Comparison of ENCODE assay signal across 1 cellular context in the genomic region with DNA sequence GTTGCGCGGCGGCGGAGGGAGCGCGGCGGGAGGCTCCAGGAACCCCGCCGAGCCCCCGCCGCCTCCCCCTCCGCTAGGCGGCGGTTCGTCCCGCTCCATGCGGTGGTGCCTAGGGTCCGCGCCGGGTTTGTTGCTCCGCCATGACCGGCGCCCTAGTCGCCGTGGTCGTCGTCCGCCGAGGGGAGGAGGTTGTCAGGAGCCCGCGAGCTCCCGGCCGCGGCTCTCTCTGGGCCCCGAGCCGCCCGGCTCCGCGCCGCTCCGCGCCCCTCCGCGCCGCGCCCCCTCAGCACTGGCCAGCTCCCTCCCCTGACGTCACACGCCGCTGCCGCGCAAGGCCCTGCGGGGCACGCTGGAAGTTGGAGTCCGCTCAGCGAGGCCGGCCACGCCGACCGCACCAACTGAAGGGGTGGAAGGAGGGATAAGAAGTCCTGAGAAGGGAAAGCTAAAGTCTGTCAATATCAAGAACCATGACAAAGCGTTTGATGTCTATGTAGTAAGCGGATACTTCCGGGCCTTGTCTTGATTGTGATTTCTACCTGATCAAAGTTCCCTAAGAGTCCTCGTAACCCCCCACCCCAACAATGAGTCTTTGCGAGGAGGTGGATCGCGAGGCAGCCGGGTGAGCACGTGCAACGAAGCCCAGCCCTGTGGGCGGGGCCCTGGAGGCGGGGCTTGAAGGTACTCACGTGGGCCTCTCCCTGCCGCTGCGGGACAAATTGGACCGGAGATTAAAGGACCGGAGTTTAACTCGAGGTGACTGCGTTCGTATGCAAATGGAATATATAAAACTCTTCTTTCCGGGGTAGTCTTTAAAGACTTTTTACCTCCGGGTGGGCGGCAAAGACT.
TF ChIP-seq lines count a peak whose summit lies in the region.

A gene (minus strand): TSS at position 291 of the 846 bp plus-strand sequence.

TF ChIP-seq in K562, 482 proteins besides CTCF, POLR2A, EP300 and RAD21 (continued from another document and continues in another):
- TF ChIP-seq, protein P1, sequence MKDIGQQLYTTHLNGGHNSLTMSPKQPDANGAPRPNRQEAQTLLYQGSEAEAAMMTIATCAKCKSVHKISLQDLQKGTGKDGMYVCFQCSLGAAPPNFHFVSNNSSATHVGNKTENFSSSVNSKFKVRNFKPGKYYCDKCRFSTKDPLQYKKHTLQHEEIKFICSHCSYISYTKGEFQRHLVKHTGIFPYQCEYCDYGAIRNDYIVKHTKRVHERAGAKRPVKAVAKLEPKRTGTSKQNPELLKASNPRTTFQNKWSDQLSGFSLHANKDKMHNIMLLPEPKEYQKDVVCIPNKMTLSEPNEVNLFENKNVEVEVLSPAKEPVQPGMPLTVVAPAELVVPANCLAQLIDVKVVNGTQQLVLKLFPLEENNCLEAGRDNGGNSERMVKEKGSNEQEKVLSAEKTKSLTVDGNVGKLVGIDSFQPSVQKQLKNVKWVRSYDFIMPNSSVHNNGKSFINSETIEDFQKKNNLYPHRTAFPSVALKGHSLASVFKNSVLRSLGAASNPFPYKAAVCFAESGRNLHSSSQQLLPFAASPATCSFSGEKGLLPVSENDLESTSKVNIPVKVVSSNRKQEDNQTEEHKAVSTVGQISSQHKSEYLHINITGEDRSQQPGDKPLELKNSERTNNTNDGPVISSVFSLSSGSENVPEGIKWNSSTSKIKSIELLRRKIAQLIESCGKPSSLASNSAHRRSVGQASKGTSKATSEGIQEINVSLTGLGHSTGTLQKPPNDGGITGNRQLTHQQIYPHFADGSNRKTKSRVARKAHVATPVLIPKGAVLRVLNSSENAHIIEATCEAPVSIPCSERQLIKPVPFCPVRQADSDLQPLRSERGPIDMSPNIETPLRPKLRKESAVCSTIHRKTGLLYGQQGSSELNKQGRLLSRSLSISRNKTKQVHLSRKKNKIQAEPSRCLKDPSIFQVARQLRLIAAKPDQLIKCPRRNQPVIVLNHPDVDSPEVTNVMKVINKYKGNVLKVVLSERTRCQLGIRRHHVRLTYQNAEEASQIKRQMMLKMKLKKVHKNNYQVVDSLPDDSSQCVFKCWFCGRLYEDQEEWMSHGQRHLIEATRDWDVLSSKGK (CRISPR knock-in tag; IDR thresholded peaks at IDR 0.05), result no peak
- TF ChIP-seq, protein P2, sequence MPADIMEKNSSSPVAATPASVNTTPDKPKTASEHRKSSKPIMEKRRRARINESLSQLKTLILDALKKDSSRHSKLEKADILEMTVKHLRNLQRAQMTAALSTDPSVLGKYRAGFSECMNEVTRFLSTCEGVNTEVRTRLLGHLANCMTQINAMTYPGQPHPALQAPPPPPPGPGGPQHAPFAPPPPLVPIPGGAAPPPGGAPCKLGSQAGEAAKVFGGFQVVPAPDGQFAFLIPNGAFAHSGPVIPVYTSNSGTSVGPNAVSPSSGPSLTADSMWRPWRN (IDR thresholded peaks at IDR 0.05; ENCODE audit: low read depth), result peak; percentile 79
- TF ChIP-seq ADNP (tag; IDR thresholded peaks at IDR 0.05) (no peak), GABPB2 (CRISPR knock-in tag; conservative IDR thresholded peaks at IDR 0.05) (no peak), OTX1 (CRISPR knock-in tag; IDR thresholded peaks at IDR 0.05) (peak; percentile 55; the same call in 1 of the 2 replicates), JUNB (CRISPR knock-in tag; conservative IDR thresholded peaks at IDR 0.05) (no peak), NR2C1 (IDR thresholded peaks at IDR 0.05) (peak; percentile 59; the same call in 1 of the 2 replicates), NR2C1 (tag; IDR thresholded peaks at IDR 0.05) (peak; percentile 44), MEF2A (IDR thresholded peaks at IDR 0.05; ENCODE audit: control insufficient read depth, low read depth, low read length) (no peak), ILK (tag; IDR thresholded peaks at IDR 0.05; ENCODE audit: borderline replicate concordance, low read depth) (no peak), FOXJ3 (CRISPR knock-in tag; IDR thresholded peaks at IDR 0.05) (no peak), ZNF212 (CRISPR knock-in tag; IDR thresholded peaks at IDR 0.05) (no peak), ZKSCAN1 (IDR thresholded peaks at IDR 0.05; ENCODE audit: low read depth, low read length) (no peak; the same call in 1 of the 2 replicates), MECOM (CRISPR knock-in tag; IDR thresholded peaks at IDR 0.05) (no peak), ZNF316 (IDR thresholded peaks at IDR 0.05) (no peak), CREBBP (IDR thresholded peaks at IDR 0.05; ENCODE audit: low read depth, low read length) (no peak), KDM4B (IDR thresholded peaks at IDR 0.05; ENCODE audit: borderline replicate concordance in 2 of 2, low read depth in 1 of 2) (0 out of 4 replicates have a peak, but pooled peaks of 1 of the 2 experiments have one; percentile 58), RAD51 (IDR thresholded peaks at IDR 0.05; ENCODE audit: borderline replicate concordance, low read depth) (peak; percentile 87), CTBP1 (IDR thresholded peaks at IDR 0.05; ENCODE audit: borderline replicate concordance) (peak; percentile 81), TOE1 (IDR thresholded peaks at IDR 0.05; ENCODE audit: borderline replicate concordance) (peak; percentile 99), TOE1 (CRISPR knock-in tag; IDR thresholded peaks at IDR 0.05; ENCODE audit: borderline replicate concordance, low read depth) (no peak), CBFA2T2 (conservative IDR thresholded peaks at IDR 0.05) (peak; percentile 34; the same call in 1 of the 2 replicates), EGR1 (conservative IDR thresholded peaks at IDR 0.05) (peak; percentile 76), ZNF766 (CRISPR knock-in tag; conservative IDR thresholded peaks at IDR 0.05) (0 out of 2 replicates have a peak, but pooled peaks have one; percentile 27), CBFB (CRISPR knock-in tag; IDR thresholded peaks at IDR 0.05) (no peak; the same call in 1 of the 2 replicates), IFI16 (CRISPR knock-in tag; IDR thresholded peaks at IDR 0.05) (no peak), U2AF1 (optimal IDR thresholded peaks at IDR 0.05; ENCODE audit: low read depth, low read length) (peak; percentile 26), PRMT5 (CRISPR knock-in tag; IDR thresholded peaks at IDR 0.05) (no peak), ZNF444 (CRISPR knock-in tag; IDR thresholded peaks at IDR 0.05) (no peak), SMARCE1 (IDR thresholded peaks at IDR 0.05) (no peak), SMAD4 (CRISPR knock-in tag; conservative IDR thresholded peaks at IDR 0.05) (peak; percentile 73), ATF7 (IDR thresholded peaks at IDR 0.05) (peak; percentile 100), EZH2 (IDR thresholded peaks at IDR 0.05; ENCODE audit: borderline replicate concordance, low read depth, low read length) (no peak), NFYB (IDR thresholded peaks at IDR 0.05; ENCODE audit: extremely low read depth, insufficient read length) (no peak), HSF4 (CRISPR knock-in tag; IDR thresholded peaks at IDR 0.05; ENCODE audit: borderline replicate concordance) (no peak), ZNF589 (CRISPR knock-in tag; IDR thresholded peaks at IDR 0.05; ENCODE audit: low read depth) (peak; percentile 68; the same call in 1 of the 2 replicates), HCFC1 (IDR thresholded peaks at IDR 0.05; ENCODE audit: low read depth, low read length) (peak; percentile 94)
- TF ChIP-seq, protein P3, sequence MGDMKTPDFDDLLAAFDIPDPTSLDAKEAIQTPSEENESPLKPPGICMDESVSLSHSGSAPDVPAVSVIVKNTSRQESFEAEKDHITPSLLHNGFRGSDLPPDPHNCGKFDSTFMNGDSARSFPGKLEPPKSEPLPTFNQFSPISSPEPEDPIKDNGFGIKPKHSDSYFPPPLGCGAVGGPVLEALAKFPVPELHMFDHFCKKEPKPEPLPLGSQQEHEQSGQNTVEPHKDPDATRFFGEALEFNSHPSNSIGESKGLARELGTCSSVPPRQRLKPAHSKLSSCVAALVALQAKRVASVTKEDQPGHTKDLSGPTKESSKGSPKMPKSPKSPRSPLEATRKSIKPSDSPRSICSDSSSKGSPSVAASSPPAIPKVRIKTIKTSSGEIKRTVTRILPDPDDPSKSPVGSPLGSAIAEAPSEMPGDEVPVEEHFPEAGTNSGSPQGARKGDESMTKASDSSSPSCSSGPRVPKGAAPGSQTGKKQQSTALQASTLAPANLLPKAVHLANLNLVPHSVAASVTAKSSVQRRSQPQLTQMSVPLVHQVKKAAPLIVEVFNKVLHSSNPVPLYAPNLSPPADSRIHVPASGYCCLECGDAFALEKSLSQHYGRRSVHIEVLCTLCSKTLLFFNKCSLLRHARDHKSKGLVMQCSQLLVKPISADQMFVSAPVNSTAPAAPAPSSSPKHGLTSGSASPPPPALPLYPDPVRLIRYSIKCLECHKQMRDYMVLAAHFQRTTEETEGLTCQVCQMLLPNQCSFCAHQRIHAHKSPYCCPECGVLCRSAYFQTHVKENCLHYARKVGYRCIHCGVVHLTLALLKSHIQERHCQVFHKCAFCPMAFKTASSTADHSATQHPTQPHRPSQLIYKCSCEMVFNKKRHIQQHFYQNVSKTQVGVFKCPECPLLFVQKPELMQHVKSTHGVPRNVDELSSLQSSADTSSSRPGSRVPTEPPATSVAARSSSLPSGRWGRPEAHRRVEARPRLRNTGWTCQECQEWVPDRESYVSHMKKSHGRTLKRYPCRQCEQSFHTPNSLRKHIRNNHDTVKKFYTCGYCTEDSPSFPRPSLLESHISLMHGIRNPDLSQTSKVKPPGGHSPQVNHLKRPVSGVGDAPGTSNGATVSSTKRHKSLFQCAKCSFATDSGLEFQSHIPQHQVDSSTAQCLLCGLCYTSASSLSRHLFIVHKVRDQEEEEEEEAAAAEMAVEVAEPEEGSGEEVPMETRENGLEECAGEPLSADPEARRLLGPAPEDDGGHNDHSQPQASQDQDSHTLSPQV (IDR thresholded peaks at IDR 0.05), result no peak
- TF ChIP-seq, protein P4, sequence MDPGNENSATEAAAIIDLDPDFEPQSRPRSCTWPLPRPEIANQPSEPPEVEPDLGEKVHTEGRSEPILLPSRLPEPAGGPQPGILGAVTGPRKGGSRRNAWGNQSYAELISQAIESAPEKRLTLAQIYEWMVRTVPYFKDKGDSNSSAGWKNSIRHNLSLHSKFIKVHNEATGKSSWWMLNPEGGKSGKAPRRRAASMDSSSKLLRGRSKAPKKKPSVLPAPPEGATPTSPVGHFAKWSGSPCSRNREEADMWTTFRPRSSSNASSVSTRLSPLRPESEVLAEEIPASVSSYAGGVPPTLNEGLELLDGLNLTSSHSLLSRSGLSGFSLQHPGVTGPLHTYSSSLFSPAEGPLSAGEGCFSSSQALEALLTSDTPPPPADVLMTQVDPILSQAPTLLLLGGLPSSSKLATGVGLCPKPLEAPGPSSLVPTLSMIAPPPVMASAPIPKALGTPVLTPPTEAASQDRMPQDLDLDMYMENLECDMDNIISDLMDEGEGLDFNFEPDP (CRISPR knock-in tag; IDR thresholded peaks at IDR 0.05), result no peak
- TF ChIP-seq, protein P5, sequence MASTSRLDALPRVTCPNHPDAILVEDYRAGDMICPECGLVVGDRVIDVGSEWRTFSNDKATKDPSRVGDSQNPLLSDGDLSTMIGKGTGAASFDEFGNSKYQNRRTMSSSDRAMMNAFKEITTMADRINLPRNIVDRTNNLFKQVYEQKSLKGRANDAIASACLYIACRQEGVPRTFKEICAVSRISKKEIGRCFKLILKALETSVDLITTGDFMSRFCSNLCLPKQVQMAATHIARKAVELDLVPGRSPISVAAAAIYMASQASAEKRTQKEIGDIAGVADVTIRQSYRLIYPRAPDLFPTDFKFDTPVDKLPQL (IDR thresholded peaks at IDR 0.05; ENCODE audit: extremely low read depth, insufficient read length), result no peak
- TF ChIP-seq, protein P6, sequence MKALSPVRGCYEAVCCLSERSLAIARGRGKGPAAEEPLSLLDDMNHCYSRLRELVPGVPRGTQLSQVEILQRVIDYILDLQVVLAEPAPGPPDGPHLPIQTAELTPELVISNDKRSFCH (CRISPR knock-in tag; IDR thresholded peaks at IDR 0.05), result no peak
- TF ChIP-seq, protein P6 (tag; IDR thresholded peaks at IDR 0.05), result peak; percentile 64
- TF ChIP-seq, protein P7, sequence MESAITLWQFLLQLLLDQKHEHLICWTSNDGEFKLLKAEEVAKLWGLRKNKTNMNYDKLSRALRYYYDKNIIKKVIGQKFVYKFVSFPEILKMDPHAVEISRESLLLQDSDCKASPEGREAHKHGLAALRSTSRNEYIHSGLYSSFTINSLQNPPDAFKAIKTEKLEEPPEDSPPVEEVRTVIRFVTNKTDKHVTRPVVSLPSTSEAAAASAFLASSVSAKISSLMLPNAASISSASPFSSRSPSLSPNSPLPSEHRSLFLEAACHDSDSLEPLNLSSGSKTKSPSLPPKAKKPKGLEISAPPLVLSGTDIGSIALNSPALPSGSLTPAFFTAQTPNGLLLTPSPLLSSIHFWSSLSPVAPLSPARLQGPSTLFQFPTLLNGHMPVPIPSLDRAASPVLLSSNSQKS (CRISPR knock-in tag; IDR thresholded peaks at IDR 0.05), result no peak
- TF ChIP-seq, protein P8, sequence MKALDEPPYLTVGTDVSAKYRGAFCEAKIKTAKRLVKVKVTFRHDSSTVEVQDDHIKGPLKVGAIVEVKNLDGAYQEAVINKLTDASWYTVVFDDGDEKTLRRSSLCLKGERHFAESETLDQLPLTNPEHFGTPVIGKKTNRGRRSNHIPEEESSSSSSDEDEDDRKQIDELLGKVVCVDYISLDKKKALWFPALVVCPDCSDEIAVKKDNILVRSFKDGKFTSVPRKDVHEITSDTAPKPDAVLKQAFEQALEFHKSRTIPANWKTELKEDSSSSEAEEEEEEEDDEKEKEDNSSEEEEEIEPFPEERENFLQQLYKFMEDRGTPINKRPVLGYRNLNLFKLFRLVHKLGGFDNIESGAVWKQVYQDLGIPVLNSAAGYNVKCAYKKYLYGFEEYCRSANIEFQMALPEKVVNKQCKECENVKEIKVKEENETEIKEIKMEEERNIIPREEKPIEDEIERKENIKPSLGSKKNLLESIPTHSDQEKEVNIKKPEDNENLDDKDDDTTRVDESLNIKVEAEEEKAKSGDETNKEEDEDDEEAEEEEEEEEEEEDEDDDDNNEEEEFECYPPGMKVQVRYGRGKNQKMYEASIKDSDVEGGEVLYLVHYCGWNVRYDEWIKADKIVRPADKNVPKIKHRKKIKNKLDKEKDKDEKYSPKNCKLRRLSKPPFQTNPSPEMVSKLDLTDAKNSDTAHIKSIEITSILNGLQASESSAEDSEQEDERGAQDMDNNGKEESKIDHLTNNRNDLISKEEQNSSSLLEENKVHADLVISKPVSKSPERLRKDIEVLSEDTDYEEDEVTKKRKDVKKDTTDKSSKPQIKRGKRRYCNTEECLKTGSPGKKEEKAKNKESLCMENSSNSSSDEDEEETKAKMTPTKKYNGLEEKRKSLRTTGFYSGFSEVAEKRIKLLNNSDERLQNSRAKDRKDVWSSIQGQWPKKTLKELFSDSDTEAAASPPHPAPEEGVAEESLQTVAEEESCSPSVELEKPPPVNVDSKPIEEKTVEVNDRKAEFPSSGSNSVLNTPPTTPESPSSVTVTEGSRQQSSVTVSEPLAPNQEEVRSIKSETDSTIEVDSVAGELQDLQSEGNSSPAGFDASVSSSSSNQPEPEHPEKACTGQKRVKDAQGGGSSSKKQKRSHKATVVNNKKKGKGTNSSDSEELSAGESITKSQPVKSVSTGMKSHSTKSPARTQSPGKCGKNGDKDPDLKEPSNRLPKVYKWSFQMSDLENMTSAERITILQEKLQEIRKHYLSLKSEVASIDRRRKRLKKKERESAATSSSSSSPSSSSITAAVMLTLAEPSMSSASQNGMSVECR (CRISPR knock-in tag; IDR thresholded peaks at IDR 0.05), result peak; percentile 98
